In genomic region chr1:26788515-26788785, GRCh38 we compare ENCODE assay signal across 8 cellular contexts. TPM values are rescaled to one million over a fixed set of nuclear protein-coding genes. Genes with fewer than 3 reads are reported as not detected.
DNase-seq lines count a peak whose midpoint lies in the region; ATAC-seq, FAIRE-seq and TF ChIP-seq lines count a peak whose summit lies in the region.

No MANE protein-coding gene starts in this region.

- peak overlapping the region; percentile 96 for H3K4me2 ChIP-seq in OCI-LY3 (ENCODE audit: low read length)
- peak overlapping the region; percentile 79 to 98 for H3K4me2 ChIP-seq in H1 (ENCODE audit: insufficient read depth in 1 of 2, low read depth in 2 of 2, low read length in 2 of 2)

- no peak overlapping the region for H3K14ac ChIP-seq in H1 (ENCODE audit: insufficient read length)

- peak overlapping the region; percentile 5 for H4K91ac ChIP-seq in H1 (replicated peaks; ENCODE audit: insufficient read length, low read length)

- H3K4me3 ChIP-seq in CD4-positive, CD25-positive, alpha-beta regulatory T cell (ENCODE audit: low read depth, low read length), result peak overlapping the region; percentile 95
- H3K4me3 ChIP-seq in OCI-LY3 (ENCODE audit: low read length) (peak overlapping the region; percentile 95), H1 (ENCODE audit: extremely low read depth in 1 of 4, insufficient read depth in 2 of 4, low read depth in 3 of 4, low read length in 4 of 4) (peak overlapping the region; percentile 63 to 84 (median 73)), neuron (ENCODE audit: low read length) (peak overlapping the region; percentile 89)

- no peak for DNase-seq in CD4-positive, CD25-positive, alpha-beta regulatory T cell
- DNase-seq in H1 (ENCODE audit: low read depth in 1 of 2, low spot score in 2 of 2) (no peak), SIG-M5 treated with dmso at 0.1 percent for 504 hours (lab: John Stamatoyannopoulos, UW; ENCODE audit: unreplicated experiment) (no peak), MV-4-11 (lab: John Stamatoyannopoulos, UW) (no peak)

- H3K27ac ChIP-seq in CD4-positive, CD25-positive, alpha-beta regulatory T cell (ENCODE audit: insufficient read depth, low read length, poor library complexity, severe bottlenecking), result peak overlapping the region; percentile 96
- H3K27ac ChIP-seq in OCI-LY3 (ENCODE audit: low read length) (peak overlapping the region; percentile 98), H1 (ENCODE audit: low read depth, low read length) (peak overlapping the region; percentile 81)

- H3K23me2 ChIP-seq in H1 (ENCODE audit: low read depth, low read length), result peaks cover 14% of the 10 kb centered on the region

- H3K27me3 ChIP-seq in CD4-positive, CD25-positive, alpha-beta regulatory T cell (ENCODE audit: control insufficient read depth, insufficient read depth, low read length), result no peaks in the 10 kb centered on the region
- H3K27me3 ChIP-seq in OCI-LY3 (ENCODE audit: low read depth, low read length) (no peaks in the 10 kb centered on the region), H1 (replicated peaks in 1 of 4; ENCODE audit: control insufficient read depth in 3 of 4, extremely low read depth in 1 of 4, insufficient read depth in 3 of 4, low read length in 3 of 4) (no peaks in the 10 kb centered on the region), neuron (ENCODE audit: insufficient read depth, low read length) (no peaks in the 10 kb centered on the region)

- H3K23ac ChIP-seq in H1 (ENCODE audit: insufficient read length), result no peak overlapping the region

- TF ChIP-seq POLR2A in H1 (IDR thresholded peaks at IDR 0.05; ENCODE audit: control extremely low read depth in 1 of 2, low read depth in 2 of 2, low read length in 2 of 2), result no peak

- FAIRE-seq in H1 (lab: Jason Lieb, UNC), result no peak

- peak overlapping the region; percentile 96 to 100 (median 98) for H3K4me3 Mint-ChIP-seq in CD4-positive, CD25-positive, alpha-beta regulatory T cell

- H3K79me1 ChIP-seq in H1 (ENCODE audit: low read depth, low read length), result no peaks in the 10 kb centered on the region

- TF ChIP-seq EP300 in H1 (IDR thresholded peaks at IDR 0.05; ENCODE audit: borderline replicate concordance in 1 of 2, low read depth in 2 of 2, low read length in 2 of 2), result no peak

- no peaks in the 10 kb centered on the region for H3K9me3 Mint-ChIP-seq in CD4-positive, CD25-positive, alpha-beta regulatory T cell

- TF ChIP-seq CTCF in OCI-LY3 (IDR thresholded peaks at IDR 0.05; ENCODE audit: low read depth, low read length) (no peak), H1 (IDR thresholded peaks at IDR 0.05; ENCODE audit: control extremely low read depth in 1 of 3, insufficient read depth in 1 of 3, low read depth in 1 of 3, low read length in 3 of 3) (no peak)

- POLR2A ChIA-PET in H1 (lab: Charles Lee; ENCODE audit: partially characterized antibody), result interaction anchor here (0.6 to 11.6 kb wide), 10 partner anchors 9 to 408 kb away, joined by 3 to 118 read pairs (median 4); partner anchors contain the start of gene ARID1A

- peaks cover 9% of the 10 kb centered on the region for H3K27me3 Mint-ChIP-seq in CD4-positive, CD25-positive, alpha-beta regulatory T cell

- peak overlapping the region; percentile 5; the same call in 1 of the 2 replicates for H2BK12ac ChIP-seq in H1 (ENCODE audit: low read depth, low read length)

- H3K4me1 Mint-ChIP-seq in CD4-positive, CD25-positive, alpha-beta regulatory T cell, result peaks cover 18 to 69% (median 46%) of the 10 kb centered on the region in 4 donors

- ATAC-seq in CD4-positive, CD25-positive, alpha-beta regulatory T cell (ENCODE audit: low read depth in 2 of 2), result no peak
- ATAC-seq in HG02763 (IDR thresholded peaks at IDR 0.05; ENCODE audit: unreplicated experiment), result no peak
- ATAC-seq in HG03039 (IDR thresholded peaks at IDR 0.05; ENCODE audit: unreplicated experiment), result no peak

- H4K5ac ChIP-seq in H1 (ENCODE audit: insufficient read length, low read depth, low read length), result peak overlapping the region; percentile 79

- CTCF ChIA-PET in H1 (lab: Charles Lee; ENCODE audit: partially characterized antibody), result interaction anchor here (0.6 to 6.9 kb wide), 47 partner anchors 9 to 437 kb away, joined by 3 to 121 read pairs (median 5); no protein-coding TSS in a partner anchor

- peaks cover 16% of the 10 kb centered on the region for H3K36me3 Mint-ChIP-seq in CD4-positive, CD25-positive, alpha-beta regulatory T cell

- no peaks in the 10 kb centered on the region for H3K9me3 ChIP-seq in CD4-positive, CD25-positive, alpha-beta regulatory T cell (ENCODE audit: control insufficient read depth in 2 of 2, low read length in 2 of 2)
- H3K9me3 ChIP-seq in OCI-LY3 (ENCODE audit: insufficient read depth, low read length), result no peaks in the 10 kb centered on the region
- H3K9me3 ChIP-seq in H1 (ENCODE audit: insufficient read depth in 2 of 2, low read depth in 1 of 2, low read length in 1 of 2), result no peaks in the 10 kb centered on the region
- H3K9me3 ChIP-seq in neuron (ENCODE audit: low read length), result no peaks in the 10 kb centered on the region

- peak overlapping the region; percentile 97 for H3K9ac ChIP-seq in OCI-LY3 (ENCODE audit: low read length)
- peak overlapping the region in 3 of 4 experiments; percentile 73 to 82 (median 74); a peak in 5 of 7 replicates for H3K9ac ChIP-seq in H1 (replicated peaks in 1 of 4; ENCODE audit: extremely low read depth in 1 of 4, low read depth in 3 of 4, low read length in 3 of 4)

- no peak for TF ChIP-seq RAD21 in H1 (IDR thresholded peaks at IDR 0.05 in 1 of 2, conservative IDR thresholded peaks at IDR 0.05 in 1 of 2; ENCODE audit: low read depth in 2 of 2, low read length in 2 of 2)

- H3K36me3 ChIP-seq in CD4-positive, CD25-positive, alpha-beta regulatory T cell (ENCODE audit: control insufficient read depth, insufficient read depth, low read length), result peaks cover 3% of the 10 kb centered on the region
- H3K36me3 ChIP-seq in OCI-LY3 (replicated peaks; ENCODE audit: low read depth, low read length), result peaks cover 2% of the 10 kb centered on the region
- H3K36me3 ChIP-seq in H1 (ENCODE audit: control insufficient read depth in 2 of 4, insufficient read depth in 4 of 4, low read length in 3 of 4), result no peaks in the 10 kb centered on the region; a peak in 1 of 8 replicates
- no peaks in the 10 kb centered on the region for H3K36me3 ChIP-seq in neuron (ENCODE audit: insufficient read depth, low read length)

- H3K4me1 ChIP-seq in CD4-positive, CD25-positive, alpha-beta regulatory T cell (ENCODE audit: control insufficient read depth, insufficient read depth, low read length, poor library complexity, severe bottlenecking), result peaks cover 58% of the 10 kb centered on the region
- H3K4me1 ChIP-seq in OCI-LY3 (ENCODE audit: low read length) (peaks cover 45% of the 10 kb centered on the region), H1 (replicated peaks in 1 of 4; ENCODE audit: control insufficient read depth in 3 of 4, insufficient read depth in 4 of 4, low read length in 3 of 4) (peaks cover 5 to 18% (median 12%) of the 10 kb centered on the region in 4 experiments; a peak in 6 of 7 replicates), neuron (ENCODE audit: insufficient read depth, low read length) (peaks cover 46% of the 10 kb centered on the region)

- H4K20me1 ChIP-seq in OCI-LY3 (ENCODE audit: insufficient read depth, low read length) (no peaks in the 10 kb centered on the region), H1 (replicated peaks in 1 of 2; ENCODE audit: control insufficient read depth in 1 of 2, insufficient read depth in 2 of 2, low read length in 2 of 2) (no peaks in the 10 kb centered on the region)

- no peak overlapping the region for H2BK120ac ChIP-seq in H1 (replicated peaks; ENCODE audit: low read depth, low read length)

- peak overlapping the region; percentile 85; the same call in 1 of the 2 replicates for H3K18ac ChIP-seq in H1 (ENCODE audit: extremely low read depth, low read length)

- H3K27ac Mint-ChIP-seq in CD4-positive, CD25-positive, alpha-beta regulatory T cell, result peak overlapping the region; percentile 81 to 100 (median 93)

- H2BK5ac ChIP-seq in H1 (ENCODE audit: low read depth, low read length), result peak overlapping the region; percentile 72; the same call in 1 of the 2 replicates

- no peak overlapping the region for H2BK15ac ChIP-seq in H1 (ENCODE audit: low read length)

- H2BK20ac ChIP-seq in H1 (ENCODE audit: low read length), result no peak overlapping the region

- H3K56ac ChIP-seq in H1 (replicated peaks; ENCODE audit: insufficient read length, low read depth, low read length), result peak overlapping the region; percentile 2

- H3K4ac ChIP-seq in H1 (replicated peaks; ENCODE audit: insufficient read length, low read depth, low read length), result peak overlapping the region; percentile 3

- H4K8ac ChIP-seq in H1 (ENCODE audit: extremely low read depth, insufficient read depth, low read length), result no peak overlapping the region

- H2AK5ac ChIP-seq in H1 (ENCODE audit: low read depth, low read length), result no peak overlapping the region

- no peak overlapping the region for H2AFZ ChIP-seq in OCI-LY3 (ENCODE audit: low read depth, low read length)
- H2AFZ ChIP-seq in H1 (ENCODE audit: low read length), result no peak overlapping the region
- peak overlapping the region; percentile 63 for H2AFZ ChIP-seq in neuron (ENCODE audit: low read depth, low read length)

- H3K79me2 ChIP-seq in OCI-LY3 (ENCODE audit: low read length) (peaks cover 17% of the 10 kb centered on the region), H1 (ENCODE audit: control insufficient read depth in 1 of 2, insufficient read depth in 2 of 2, low read length in 2 of 2) (no peaks in the 10 kb centered on the region)

- WGBS in H1 (ENCODE audit: extremely low coverage in 1 of 2, insufficient coverage in 1 of 2, insufficient read length in 1 of 2, insufficient replicate concordance in 2 of 2, low coverage in 1 of 2, low lambda C conversion rate in 2 of 2, missing lambda C conversion rate in 1 of 2), 2 experiments, result 33% methylated on average over 10 of the region's 10 CpGs; no CpG with 5 or more reads in 1 of the 2 experiments

RNA-seq across cellular contexts. Expression of gene PIGV, which starts 0.7 kb away (rescaled TPM):
- total RNA-seq in CD4-positive, CD25-positive, alpha-beta regulatory T cell, result 8.6 TPM
- polyA plus RNA-seq in CD4-positive, CD25-positive, alpha-beta regulatory T cell, result 10 to 100 TPM in 2 of 4 donors, 1 to 10 TPM in 2; 8.3 to 13.2 (median 9.8) TPM
- 8.5 and 9.3 TPM in 2 replicates for total RNA-seq in H1 (2021; fragmentation: NEBNext Ultra II Directional; extraction: Animal tissue kit (Norgen Biotek cat#: 25700))
- polyA plus RNA-seq in H1 (2011; rRNA removed), result 20.9 and 22.4 TPM in 2 replicates
- polyA plus RNA-seq in H1 (2011; cell fraction: cytosol; rRNA removed), result 16.0 TPM
- 16.6 TPM for polyA plus RNA-seq in H1 (2011; cell fraction: nucleus; rRNA removed)
- polyA plus RNA-seq in H1 (2012, experiment 1 of 2), result 9.2 to 10.6 TPM (median 10.1 TPM) in 4 replicates
- 8.2 TPM for polyA plus RNA-seq in H1 (2012, experiment 2 of 2)
- polyA plus RNA-seq in H1 (2013, experiment 1 of 2), result 12.0 TPM
- polyA plus RNA-seq in H1 (2013, experiment 2 of 2), result 12.7 TPM
- 27.9 and 31.5 TPM in 2 replicates for polyA minus RNA-seq in H1 (2011; rRNA and poly(A)+ RNA removed)
- polyA minus RNA-seq in H1 (2011; cell fraction: cytosol; rRNA and poly(A)+ RNA removed), result 8.4 TPM
- polyA minus RNA-seq in H1 (2011; cell fraction: nucleus; rRNA and poly(A)+ RNA removed), result 14.2 TPM

RNA-seq across cellular contexts. Expression of gene ZDHHC18, which starts 38.0 kb away (rescaled TPM):
- total RNA-seq in CD4-positive, CD25-positive, alpha-beta regulatory T cell, result 73.6 TPM
- polyA plus RNA-seq in CD4-positive, CD25-positive, alpha-beta regulatory T cell, result 10 to 100 TPM in 2 of 4 donors, 1 to 10 TPM in 2; 4.4 to 14.8 (median 10.3) TPM
- 29.2 and 29.7 TPM in 2 replicates for total RNA-seq in H1 (2021; fragmentation: NEBNext Ultra II Directional; extraction: Animal tissue kit (Norgen Biotek cat#: 25700))
- 49.8 and 61.3 TPM in 2 replicates for polyA plus RNA-seq in H1 (2011; rRNA removed)
- 38.2 TPM for polyA plus RNA-seq in H1 (2011; cell fraction: cytosol; rRNA removed)
- polyA plus RNA-seq in H1 (2011; cell fraction: nucleus; rRNA removed), result 48.3 TPM
- polyA plus RNA-seq in H1 (2012, experiment 1 of 2), result 16.3 to 34.7 TPM (median 30.6 TPM) in 4 replicates
- 31.7 TPM for polyA plus RNA-seq in H1 (2012, experiment 2 of 2)
- 30.5 TPM for polyA plus RNA-seq in H1 (2013, experiment 1 of 2)
- polyA plus RNA-seq in H1 (2013, experiment 2 of 2), result 34.5 TPM
- polyA minus RNA-seq in H1 (2011; rRNA and poly(A)+ RNA removed), result 47.7 and 51.8 TPM in 2 replicates
- polyA minus RNA-seq in H1 (2011; cell fraction: cytosol; rRNA and poly(A)+ RNA removed), result 24.8 TPM
- polyA minus RNA-seq in H1 (2011; cell fraction: nucleus; rRNA and poly(A)+ RNA removed), result 16.9 TPM
